ENCODE assay signal across 25 cellular contexts in genomic region chr7:152528612-152529011, GRCh38.
A peak's percentile ranks its signal among the peaks of the same experiment; 100 is the strongest.
DNase-seq lines count a peak whose midpoint lies in the region; ATAC-seq, FAIRE-seq and TF ChIP-seq lines count a peak whose summit lies in the region.
"Had no signal": no experiment of that assay in that cellular context is flagged by ENCODE, and none has a peak within 500 bp of the region (broad histone marks: within the 10 kb centered on the region; RNA-seq: fewer than 3 reads in every experiment).

No MANE protein-coding gene starts in this region.

- ATAC-seq in Right ventricle myocardium superior (ENCODE audit: poor library complexity) (no peak), heart right ventricle (no peak), gastrocnemius medialis (no peak)
- ATAC-seq: A549, GM12878 had no signal

- H3K27me3 ChIP-seq in heart right ventricle: no peaks in the 10 kb centered on the region
- H3K27me3 ChIP-seq in adrenal gland: no peaks in the 10 kb centered on the region
- no peaks in the 10 kb centered on the region for H3K27me3 ChIP-seq in gastrocnemius medialis
- H3K27me3 ChIP-seq: BE2C; BLaER1 treated with 17β-estradiol and CSF1 and Interleukin-3, amounts not matched to agents 10 nM and 100 nM had no signal

- DNase-seq in Right ventricle myocardium superior: peak; percentile 11
- no peak for DNase-seq in heart right ventricle
- DNase-seq in adrenal gland: peak in 4 of 7 donors; percentile 36 to 69 (median 49)
- DNase-seq in kidney: peak; percentile 5
- no peak for DNase-seq in NCI-H526 (lab: John Stamatoyannopoulos, UW)
- DNase-seq in gastrocnemius medialis: no peak
- DNase-seq: 8988T; ACHN; AML-193; BE2C; CD4-positive, alpha-beta T cell; CD8-positive, alpha-beta memory T cell; DMS 273 treated with DMSO at 0.1 percent for 48 hours; DMS79; EL; GDM1; GM23248; H7; HCEC 1CT had no signal

- WGBS in heart right ventricle, 2 donors: 56 to 59% methylated on average over 6 of the region's 6 CpGs
- WGBS in adrenal gland, 4 donors: 34 to 44% (median 37%) methylated on average over 6 of the region's 6 CpGs

- H3K4me1 ChIP-seq in heart right ventricle (no peaks in the 10 kb centered on the region), adrenal gland (replicated peaks in 1 of 2) (peaks cover 6 to 7% of the 10 kb centered on the region in 2 donors), kidney (ENCODE audit: control insufficient read depth in 1 of 2, insufficient read depth in 1 of 2, low read depth in 1 of 2, low read length in 2 of 2) (no peaks in the 10 kb centered on the region), gastrocnemius medialis (no peaks in the 10 kb centered on the region)
- H3K4me1 ChIP-seq: A549; BE2C; BLaER1 treated with 17β-estradiol and CSF1 and Interleukin-3, amounts not matched to agents 10 nM and 100 nM had no signal

- TF ChIP-seq POLR2A in adrenal gland (IDR thresholded peaks at IDR 0.05): no peak
- TF ChIP-seq POLR2A in gastrocnemius medialis (IDR thresholded peaks at IDR 0.05): no peak

- H3K4me3 ChIP-seq in heart right ventricle (no peak overlapping the region), adrenal gland (no peak overlapping the region), kidney (ENCODE audit: low read length in 2 of 2) (no peak overlapping the region), gastrocnemius medialis (no peak overlapping the region)
- H3K4me3 ChIP-seq: A549; BLaER1 treated with 17β-estradiol and CSF1 and Interleukin-3, amounts not matched to agents 10 nM and 100 nM; GM12878 had no signal

- no peaks in the 10 kb centered on the region for H3K36me3 ChIP-seq in heart right ventricle
- H3K36me3 ChIP-seq in adrenal gland (replicated peaks in 1 of 2): no peaks in the 10 kb centered on the region
- no peaks in the 10 kb centered on the region for H3K36me3 ChIP-seq in kidney (ENCODE audit: control insufficient read depth in 1 of 2, insufficient read depth in 2 of 2, low read length in 2 of 2)
- H3K36me3 ChIP-seq in gastrocnemius medialis: no peaks in the 10 kb centered on the region
- H3K36me3 ChIP-seq: BE2C; BLaER1 treated with 17β-estradiol and CSF1 and Interleukin-3, amounts not matched to agents 10 nM and 100 nM had no signal

- H3K27ac ChIP-seq in heart right ventricle (no peak overlapping the region), adrenal gland (no peak overlapping the region), kidney (ENCODE audit: low read depth in 2 of 2, low read length in 2 of 2) (no peak overlapping the region), gastrocnemius medialis (no peak overlapping the region)
- H3K27ac ChIP-seq: A549; BLaER1 treated with 17β-estradiol and CSF1 and Interleukin-3, amounts not matched to agents 10 nM and 100 nM; GM23248 had no signal

- H3K9me3 ChIP-seq in heart right ventricle: peaks cover 0 to 5% (median 0%) of the 10 kb centered on the region in 11 donors
- H3K9me3 ChIP-seq in adrenal gland (replicated peaks in 1 of 3): no peaks in the 10 kb centered on the region
- no peaks in the 10 kb centered on the region for H3K9me3 ChIP-seq in kidney (ENCODE audit: control insufficient read depth in 1 of 2, low read length in 2 of 2)
- no peaks in the 10 kb centered on the region for H3K9me3 ChIP-seq in gastrocnemius medialis
- H3K9me3 ChIP-seq: A549, BE2C had no signal

- in situ Hi-C loops in gastrocnemius medialis (cut with MboI; ENCODE audit: low sequenced_read_pairs in 4 of 4): no loop called here

- FAIRE-seq in kidney (lab: Jason Lieb, UNC): no peak
- FAIRE-seq: A549, D721Med, GM12878, GM19239, H1 had no signal

- no peak overlapping the region for H3K9ac ChIP-seq in kidney (ENCODE audit: low read length in 2 of 2)
- H3K9ac ChIP-seq: BLaER1 treated with 17β-estradiol and CSF1 and Interleukin-3, amounts not matched to agents 10 nM and 100 nM; GM23248 had no signal

- intact Hi-C loops in Right ventricle myocardium superior (cut with DNase I): no loop called here
- intact Hi-C loops in heart right ventricle (cut with DNase I): no loop called here
- intact Hi-C loops in adrenal gland (cut with DNase I): no loop called here
- intact Hi-C loops in kidney (cut with DNase I): no loop called here
- intact Hi-C loops in gastrocnemius medialis (cut with DNase I; ENCODE audit: low total_unique reads): no loop called here

- TF ChIP-seq CTCF in heart right ventricle (IDR thresholded peaks at IDR 0.05) (no peak), adrenal gland (IDR thresholded peaks at IDR 0.05) (no peak), kidney (IDR thresholded peaks at IDR 0.05; ENCODE audit: borderline replicate concordance, extremely low read depth, insufficient read depth) (no peak), gastrocnemius medialis (IDR thresholded peaks at IDR 0.05 in 4 of 5, conservative IDR thresholded peaks at IDR 0.05 in 1 of 5) (no peak)

Comparison
In these comparisons a context has a peak if more than half of its experiments do, and no peak if none do; other contexts are left out.
1. DNase-seq: peak in Right ventricle myocardium superior (single experiment), adrenal gland (4 of 7) and kidney (single experiment); none in heart right ventricle (0 of 2), NCI-H526 (0 of 2) and gastrocnemius medialis (0 of 2).